Comparison of ENCODE assay signal across 9 cellular contexts in genomic region chr9:121545875-121546423, GRCh38. TPM values are rescaled to one million over a fixed set of nuclear protein-coding genes. Genes with fewer than 3 reads are reported as not detected.
DNase-seq lines count a peak whose midpoint lies in the region; ATAC-seq and TF ChIP-seq lines count a peak whose summit lies in the region.
"Had no signal": no experiment of that assay in that cellular context is flagged by ENCODE, and none has a peak within 500 bp of the region (broad histone marks: within the 10 kb centered on the region; RNA-seq: fewer than 3 reads in every experiment).

No MANE protein-coding gene starts in this region.

- CTCF ChIA-PET in naive thymus-derived CD4-positive, alpha-beta T cell (lab: Charles Lee): interaction anchor here (0.5 to 0.8 kb wide), 2 partner anchors 11 to 177 kb away, joined by 4 read pairs; no protein-coding TSS in a partner anchor

- peak overlapping the region; percentile 52 to 91 (median 71); a peak in 21 of 22 replicates for H3K4me2 ChIP-seq in BLaER1 treated with 17β-estradiol and CSF1 and Interleukin-3, amounts not matched to agents 10 nM and 100 nM

- H3K4me1 ChIP-seq in BLaER1 treated with 17β-estradiol and CSF1 and Interleukin-3, amounts not matched to agents 10 nM and 100 nM: peaks cover 7 to 28% (median 23%) of the 10 kb centered on the region in 10 experiments; a peak in 19 of 20 replicates
- H3K4me1 ChIP-seq in naive thymus-derived CD4-positive, alpha-beta T cell (ENCODE audit: control insufficient read depth in 2 of 2, insufficient read depth in 2 of 2, low read length in 2 of 2): no peaks in the 10 kb centered on the region

- POLR2A ChIA-PET in naive thymus-derived CD4-positive, alpha-beta T cell (lab: Charles Lee): no interaction called here

- no peaks in the 10 kb centered on the region for H3K36me3 ChIP-seq in BLaER1 treated with 17β-estradiol and CSF1 and Interleukin-3, amounts not matched to agents 10 nM and 100 nM
- H3K36me3 ChIP-seq in naive thymus-derived CD4-positive, alpha-beta T cell (ENCODE audit: control insufficient read depth in 2 of 3, insufficient read depth in 3 of 3, low read length in 3 of 3): no peaks in the 10 kb centered on the region

- peak overlapping the region in 1 of 10 experiments; percentile 38; a peak in 1 of 20 replicates for H3K4me3 ChIP-seq in BLaER1 treated with 17β-estradiol and CSF1 and Interleukin-3, amounts not matched to agents 10 nM and 100 nM
- H3K4me3 ChIP-seq in naive thymus-derived CD4-positive, alpha-beta T cell (ENCODE audit: low read length): no peak overlapping the region
- H3K4me3 ChIP-seq: SK-N-MC had no signal

- no peaks in the 10 kb centered on the region for H3K9me3 Mint-ChIP-seq in naive thymus-derived CD4-positive, alpha-beta T cell

- H3K27ac Mint-ChIP-seq in naive thymus-derived CD4-positive, alpha-beta T cell: no peak overlapping the region

- H3K4me1 Mint-ChIP-seq in naive thymus-derived CD4-positive, alpha-beta T cell: peaks cover 0 to 7% (median 2%) of the 10 kb centered on the region in 7 donors

- peaks cover 10 to 46% (median 22%) of the 10 kb centered on the region in 5 donors for H3K27me3 Mint-ChIP-seq in naive thymus-derived CD4-positive, alpha-beta T cell

- H3K27ac ChIP-seq in BLaER1 treated with 17β-estradiol and CSF1 and Interleukin-3, amounts not matched to agents 10 nM and 100 nM: no peak overlapping the region
- H3K27ac ChIP-seq in naive thymus-derived CD4-positive, alpha-beta T cell (ENCODE audit: low read depth, low read length): no peak overlapping the region
- H3K27ac ChIP-seq: SK-N-MC had no signal

- DNase-seq in HT1080 (ENCODE audit: low read depth) (peak; percentile 90), NOMO-1 treated with dmso at 0.1 percent for 144 hours (lab: John Stamatoyannopoulos, UW; ENCODE audit: unreplicated experiment) (peak; percentile 75), erythroblast (lab: John Stamatoyannopoulos, UW) (peak; percentile 82 to 89)
- peak; percentile 61 for DNase-seq in activated CD8-positive, alpha-beta memory T cell treated with anti-CD3 and anti-CD28 coated beads, Interleukin-2, amount 50 U/mL, for 4 hours
- DNase-seq in naive thymus-derived CD4-positive, alpha-beta T cell: peak in 7 of 9 donors; percentile 28 to 74 (median 36)
- DNase-seq in stimulated activated CD8-positive, alpha-beta memory T cell treated with anti-CD3 and anti-CD28 coated beads, Interleukin-7, amount 100 ng/mL, for 48 hours (ENCODE audit: extremely low read depth in 1 of 2, low read depth in 1 of 2): peak; percentile 50 to 60

- H3K27me3 ChIP-seq in BLaER1 treated with 17β-estradiol and CSF1 and Interleukin-3, amounts not matched to agents 10 nM and 100 nM: no peaks in the 10 kb centered on the region
- H3K27me3 ChIP-seq in naive thymus-derived CD4-positive, alpha-beta T cell (ENCODE audit: control insufficient read depth in 2 of 2, insufficient read depth in 2 of 2, low read length in 2 of 2): no peaks in the 10 kb centered on the region

- peak overlapping the region in 5 of 11 experiments; percentile 4 to 40 (median 15); a peak in 7 of 22 replicates for H3K9ac ChIP-seq in BLaER1 treated with 17β-estradiol and CSF1 and Interleukin-3, amounts not matched to agents 10 nM and 100 nM

- intact Hi-C loops in naive thymus-derived CD4-positive, alpha-beta T cell (cut with micrococcal nuclease): no loop called here

- TF ChIP-seq POLR2A in erythroblast (IDR thresholded peaks at IDR 0.05; ENCODE audit: low read length): no peak

- peak; percentile 90 for ATAC-seq in GM19351 (IDR thresholded peaks at IDR 0.05; ENCODE audit: unreplicated experiment)
- peak; percentile 88 for ATAC-seq in naive thymus-derived CD4-positive, alpha-beta T cell

- H4K20me1 ChIP-seq in BLaER1 treated with 17β-estradiol and CSF1 and Interleukin-3, amounts not matched to agents 10 nM and 100 nM: no peaks in the 10 kb centered on the region

- no peaks in the 10 kb centered on the region for H3K36me3 Mint-ChIP-seq in naive thymus-derived CD4-positive, alpha-beta T cell

- no peak overlapping the region for H3K4me3 Mint-ChIP-seq in naive thymus-derived CD4-positive, alpha-beta T cell

- H3K9me3 ChIP-seq in BLaER1 treated with 17β-estradiol and CSF1 and Interleukin-3, amounts not matched to agents 10 nM and 100 nM (replicated peaks in 1 of 11): no peaks in the 10 kb centered on the region
- no peaks in the 10 kb centered on the region for H3K9me3 ChIP-seq in naive thymus-derived CD4-positive, alpha-beta T cell (ENCODE audit: control insufficient read depth in 2 of 3, low read length in 3 of 3)

RNA-seq across cellular contexts. Expression of gene GGTA1, which starts 46.3 kb away (rescaled TPM):
- not detected in 2 replicates for total RNA-seq in HT1080 (2014; rRNA removed; shearing (Covaris generic))
- polyA plus RNA-seq in HT1080 (2015; cell fraction: cytosol; rRNA removed): not detected in 2 replicates
- polyA plus RNA-seq in HT1080 (2015; cell fraction: nucleus; rRNA removed): not detected in 2 replicates
- 1 to 10 TPM in 1 of 5 experiments, not detected in 4; 1.2 TPM for total RNA-seq in naive thymus-derived CD4-positive, alpha-beta T cell
- polyA plus RNA-seq in naive thymus-derived CD4-positive, alpha-beta T cell: not detected

Comparison
In these comparisons a context has a peak if more than half of its experiments do, and no peak if none do; other contexts are left out.
1. DNase-seq: peak in every context shown above with its lines; median percentile 90 in HT1080; 86 in erythroblast; 75 in NOMO-1 treated with dmso at 0.1 percent for 144 hours; 61 in activated CD8-positive, alpha-beta memory T cell treated with anti-CD3 and anti-CD28 coated beads, Interleukin-2, amount 50 U/mL, for 4 hours; 55 in stimulated activated CD8-positive, alpha-beta memory T cell treated with anti-CD3 and anti-CD28 coated beads, Interleukin-7, amount 100 ng/mL, for 48 hours; 36 in naive thymus-derived CD4-positive, alpha-beta T cell.